3 cellular contexts compared by ENCODE assay signal in the genomic region with DNA sequence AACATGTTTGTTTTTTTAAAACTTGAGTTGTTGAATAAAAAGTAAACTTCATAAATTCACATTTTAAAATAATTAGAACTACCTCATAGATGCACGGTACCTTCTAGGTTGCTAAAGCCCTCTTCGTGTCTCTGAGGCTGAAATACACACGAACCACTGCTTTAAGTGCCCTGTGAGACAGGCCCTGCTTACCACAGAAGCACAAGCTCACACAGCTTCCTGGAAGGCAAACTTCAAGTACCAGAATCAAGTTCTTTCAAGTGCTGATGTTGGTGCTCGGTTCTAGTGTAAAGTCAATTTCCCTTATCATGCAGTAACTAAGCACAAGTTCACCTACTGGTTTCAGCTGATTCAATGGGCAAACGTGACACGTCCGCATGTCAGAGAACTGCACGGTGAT.
DNase-seq lines count a peak whose midpoint lies in the region; ATAC-seq and TF ChIP-seq lines count a peak whose summit lies in the region.
"Not testable (repeated sequence)": the region's sequence is repeated elsewhere in the genome, so short reads cannot be mapped to it uniquely, and the experiment has no call there.

No MANE protein-coding gene starts in this region.

- not testable (repeated sequence) for H3K9me3 ChIP-seq in lower lobe of right lung, upper lobe of right lung

- H3K27ac ChIP-seq in lower lobe of right lung, upper lobe of right lung: not testable (repeated sequence)

- H3K4me3 Mint-ChIP-seq in activated CD4-positive, alpha-beta T cell treated with anti-CD3 and anti-CD28 coated beads, Interleukin-2, amount 10 ng/mL, durations not matched to agents 24 days and 14 days = not testable (repeated sequence)

- intact Hi-C loops in activated CD4-positive, alpha-beta T cell treated with anti-CD3 and anti-CD28 coated beads, Interleukin-2, amount 10 ng/mL, durations not matched to agents 24 days and 14 days (cut with micrococcal nuclease); lower lobe of right lung (cut with DNase I); upper lobe of right lung (cut with DNase I): not testable (repeated sequence)

- peak in 1 of 2 donors; percentile 58 for ATAC-seq in lower lobe of right lung
- ATAC-seq in upper lobe of right lung = peak; percentile 69

- H3K4me1 ChIP-seq in lower lobe of right lung, upper lobe of right lung: not testable (repeated sequence)

- not testable (repeated sequence) for H3K36me3 Mint-ChIP-seq in activated CD4-positive, alpha-beta T cell treated with anti-CD3 and anti-CD28 coated beads, Interleukin-2, amount 10 ng/mL, durations not matched to agents 24 days and 14 days (ENCODE audit: low read depth)

- not testable (repeated sequence) for H3K9me3 Mint-ChIP-seq in activated CD4-positive, alpha-beta T cell treated with anti-CD3 and anti-CD28 coated beads, Interleukin-2, amount 10 ng/mL, durations not matched to agents 24 days and 14 days

- H3K27ac Mint-ChIP-seq in activated CD4-positive, alpha-beta T cell treated with anti-CD3 and anti-CD28 coated beads, Interleukin-2, amount 10 ng/mL, durations not matched to agents 24 days and 14 days = not testable (repeated sequence)

- not testable (repeated sequence) for H3K4me1 Mint-ChIP-seq in activated CD4-positive, alpha-beta T cell treated with anti-CD3 and anti-CD28 coated beads, Interleukin-2, amount 10 ng/mL, durations not matched to agents 24 days and 14 days

- not testable (repeated sequence) for H3K27me3 Mint-ChIP-seq in activated CD4-positive, alpha-beta T cell treated with anti-CD3 and anti-CD28 coated beads, Interleukin-2, amount 10 ng/mL, durations not matched to agents 24 days and 14 days

- not testable (repeated sequence) for TF ChIP-seq CTCF in lower lobe of right lung (IDR thresholded peaks at IDR 0.05); upper lobe of right lung (IDR thresholded peaks at IDR 0.05)

- H3K27me3 ChIP-seq in lower lobe of right lung (ENCODE audit: low read depth); upper lobe of right lung: not testable (repeated sequence)

- H3K4me3 ChIP-seq in lower lobe of right lung, upper lobe of right lung: not testable (repeated sequence)

- DNase-seq in activated CD4-positive, alpha-beta T cell treated with anti-CD3 and anti-CD28 coated beads, Interleukin-2, amount 10 ng/mL, durations not matched to agents 24 days and 14 days = peak; percentile 48
- DNase-seq in lower lobe of right lung = peak; percentile 36
- not testable (repeated sequence) for DNase-seq in upper lobe of right lung

- not testable (repeated sequence) for H3K36me3 ChIP-seq in lower lobe of right lung, upper lobe of right lung
